28 cellular contexts compared by ENCODE assay signal in genomic region chr11:132925825-132926469, GRCh38.
"Had no signal": no experiment of that assay in that cellular context is flagged by ENCODE, and none has a peak within 500 bp of the region (broad histone marks: within the 10 kb centered on the region; RNA-seq: fewer than 3 reads in every experiment).

No MANE protein-coding gene starts in this region.

- H3K27me3 Mint-ChIP-seq: activated B cell treated with CpG ODN at 0.5 μM for 24 hours; activated CD4-positive, alpha-beta T cell treated with anti-CD3 and anti-CD28 coated beads, Interleukin-2, amount 10 ng/mL, durations not matched to agents 24 days and 14 days; activated CD8-positive, alpha-beta memory T cell treated with anti-CD3 and anti-CD28 coated beads, Interleukin-2, amount 10 ng/mL, durations not matched to agents 7 days and 5 days; activated naive CD8-positive, alpha-beta T cell treated with anti-CD3 and anti-CD28 coated beads, Interleukin-2, amount 50 U/mL, for 24 hours; activated T-cell treated with anti-CD3 and anti-CD28 coated beads, Interleukin-2, amount 50 U/mL, for 24 hours had no signal

- H3K27ac Mint-ChIP-seq: activated B cell treated with CpG ODN at 0.5 μM for 24 hours; activated CD4-positive, alpha-beta T cell treated with anti-CD3 and anti-CD28 coated beads, Interleukin-2, amount 10 ng/mL, durations not matched to agents 24 days and 14 days; activated CD8-positive, alpha-beta memory T cell treated with anti-CD3 and anti-CD28 coated beads, Interleukin-2, amount 10 ng/mL, durations not matched to agents 7 days and 5 days; activated naive CD4-positive, alpha-beta T cell treated with anti-CD3 and anti-CD28 coated beads, Interleukin-2, amount 50 U/mL, for 72 hours; activated naive CD8-positive, alpha-beta T cell treated with anti-CD3 and anti-CD28 coated beads, Interleukin-2, amount 50 U/mL, for 24 hours; activated T-cell treated with anti-CD3 and anti-CD28 coated beads, Interleukin-2, amount 50 U/mL, for 24 hours; T-helper 17 cell had no signal

- H3K27ac ChIP-seq: ascending aorta, body of pancreas had no signal

- H3K27me3 ChIP-seq: ascending aorta, body of pancreas had no signal

- H3K4me3 Mint-ChIP-seq: activated B cell treated with CpG ODN at 0.5 μM for 24 hours; activated CD4-positive, alpha-beta T cell treated with anti-CD3 and anti-CD28 coated beads, Interleukin-2, amount 10 ng/mL, durations not matched to agents 24 days and 14 days; activated CD8-positive, alpha-beta memory T cell treated with anti-CD3 and anti-CD28 coated beads, Interleukin-2, amount 10 ng/mL, durations not matched to agents 7 days and 5 days; activated naive CD8-positive, alpha-beta T cell treated with anti-CD3 and anti-CD28 coated beads, Interleukin-2, amount 50 U/mL, for 24 hours; activated T-cell treated with anti-CD3 and anti-CD28 coated beads, Interleukin-2, amount 50 U/mL, for 24 hours; T-helper 17 cell had no signal

- H3K36me3 Mint-ChIP-seq: activated CD8-positive, alpha-beta memory T cell treated with anti-CD3 and anti-CD28 coated beads, Interleukin-2, amount 10 ng/mL, durations not matched to agents 7 days and 5 days; activated naive CD4-positive, alpha-beta T cell treated with anti-CD3 and anti-CD28 coated beads, Interleukin-2, amount 50 U/mL, for 72 hours had no signal

- H3K9me3 ChIP-seq: ascending aorta had no signal

- H3K4me3 ChIP-seq: ascending aorta, body of pancreas had no signal

- H3K9me3 Mint-ChIP-seq: activated CD4-positive, alpha-beta T cell treated with anti-CD3 and anti-CD28 coated beads, Interleukin-2, amount 10 ng/mL, durations not matched to agents 24 days and 14 days; activated T-cell treated with anti-CD3 and anti-CD28 coated beads, Interleukin-2, amount 50 U/mL, for 24 hours had no signal

- DNase-seq: activated B cell treated with CpG ODN at 0.5 μM for 24 hours; activated CD4-positive, alpha-beta T cell treated with anti-CD3 and anti-CD28 coated beads for 1 hour; activated CD4-positive, alpha-beta T cell treated with anti-CD3 and anti-CD28 coated beads, Interleukin-2, amount 10 ng/mL, durations not matched to agents 24 days and 14 days; activated CD4-positive, alpha-beta T cell treated with anti-CD3 and anti-CD28 coated beads, Interleukin-2, amount 50 U/mL, for 48 hours; activated CD8-positive, alpha-beta memory T cell treated with anti-CD3 and anti-CD28 coated beads, Interleukin-2, amount 10 ng/mL, durations not matched to agents 7 days and 5 days; activated effector memory CD4-positive, alpha-beta T cell treated with anti-CD3 and anti-CD28 coated beads, Interleukin-2, amount 50 U/mL, for 16 hours; activated naive CD4-positive, alpha-beta T cell treated with Interleukin-2 at 50 U/mL for 16 hours; activated naive CD8-positive, alpha-beta T cell treated with anti-CD3 and anti-CD28 coated beads, Interleukin-2, amount 50 U/mL, for 24 hours; activated T-cell treated with anti-CD3 and anti-CD28 coated beads, Interleukin-2, amount 50 U/mL, for 24 hours; amniotic stem cell; body of pancreas; central memory CD4-positive, alpha-beta T cell; Kasumi-1; KBM-7; NCI-H1092; NCI-H1436; NCI-H1694 treated with DMSO at 0.1 percent for 48 hours; NCI-H2029 treated with DMSO at 0.1 percent for 48 hours; NCI-H2171; NCI-H2227 treated with DMSO at 0.1 percent for 48 hours; NCI-H446 treated with DMSO at 0.1 percent for 48 hours; NCI-H526 treated with DMSO at 0.1 percent for 48 hours; NCI-H82; SIG-M5; T-helper 17 cell; T-helper 9 cell had no signal

- H3K36me3 ChIP-seq: ascending aorta had no signal

- H3K4me1 ChIP-seq: ascending aorta, body of pancreas had no signal

- H3K4me1 Mint-ChIP-seq: activated B cell treated with CpG ODN at 0.5 μM for 24 hours; activated CD4-positive, alpha-beta T cell treated with anti-CD3 and anti-CD28 coated beads, Interleukin-2, amount 10 ng/mL, durations not matched to agents 24 days and 14 days; activated CD8-positive, alpha-beta memory T cell treated with anti-CD3 and anti-CD28 coated beads, Interleukin-2, amount 10 ng/mL, durations not matched to agents 7 days and 5 days; activated naive CD8-positive, alpha-beta T cell treated with anti-CD3 and anti-CD28 coated beads, Interleukin-2, amount 50 U/mL, for 24 hours; T-helper 17 cell had no signal
